Comparison of ENCODE assay signal across 13 cellular contexts in the genomic region with DNA sequence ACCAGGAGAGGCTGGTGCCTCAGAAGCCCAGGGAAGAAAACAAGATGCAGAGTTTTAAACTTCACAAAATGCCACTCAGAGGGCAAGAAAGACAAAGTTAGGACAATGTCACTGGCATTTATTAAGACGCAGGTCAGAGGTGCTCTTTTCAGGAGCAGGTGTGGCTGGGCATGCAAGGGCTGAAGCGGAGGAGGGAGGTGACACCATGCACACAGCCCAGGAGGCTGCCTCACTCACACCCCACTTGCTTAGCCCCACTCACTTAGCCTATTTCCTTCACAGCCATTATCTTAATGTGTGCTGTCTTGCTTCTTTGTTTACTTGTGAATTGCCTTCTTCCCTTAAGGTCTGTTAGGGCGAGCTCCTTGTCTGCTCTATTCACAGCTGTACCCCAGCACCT. TPM values are rescaled to one million over a fixed set of nuclear protein-coding genes. Genes with fewer than 3 reads are reported as not detected.
A peak's percentile ranks its signal among the peaks of the same experiment; 100 is the strongest.
DNase-seq lines count a peak whose midpoint lies in the region; ATAC-seq and TF ChIP-seq lines count a peak whose summit lies in the region.
"Had no signal": no experiment of that assay in that cellular context is flagged by ENCODE, and none has a peak within 500 bp of the region (broad histone marks: within the 10 kb centered on the region; RNA-seq: fewer than 3 reads in every experiment).

No MANE protein-coding gene starts in this region.

- no peak overlapping the region for H3K4ac ChIP-seq in neuronal stem cell (ENCODE audit: low read length)

- peaks cover 49% of the 10 kb centered on the region for H3K4me1 ChIP-seq in GM23248 (ENCODE audit: insufficient read depth)
- peaks cover 56% of the 10 kb centered on the region for H3K4me1 ChIP-seq in PC-9 (replicated peaks; ENCODE audit: insufficient read depth)
- peaks cover 10 to 21% of the 10 kb centered on the region in 2 donors for H3K4me1 ChIP-seq in neuronal stem cell (ENCODE audit: control insufficient read depth in 2 of 2, insufficient read depth in 1 of 2, low read depth in 1 of 2, low read length in 2 of 2)

- H3K27ac ChIP-seq in GM23248 (peak overlapping the region; percentile 56), PC-9 (peak overlapping the region; percentile 95), neuronal stem cell (replicated peaks; ENCODE audit: low read length) (peak overlapping the region; percentile 1)

- H2AK5ac ChIP-seq in neuronal stem cell (ENCODE audit: low read depth, low read length), result no peak overlapping the region

- H4K20me1 ChIP-seq in GM23248 (ENCODE audit: insufficient read depth) (no peaks in the 10 kb centered on the region), PC-9 (ENCODE audit: insufficient read depth) (no peaks in the 10 kb centered on the region)

- H2BK12ac ChIP-seq in neuronal stem cell (ENCODE audit: low read length), result no peak overlapping the region

- H3K4me3 Mint-ChIP-seq in effector memory CD8-positive, alpha-beta T cell, result peak overlapping the region; percentile 40 to 53
- H3K4me3 Mint-ChIP-seq: memory B cell had no signal

- H2BK15ac ChIP-seq in neuronal stem cell (ENCODE audit: low read length), result no peak overlapping the region

- H2AFZ ChIP-seq in GM23248 (peak overlapping the region; percentile 27), PC-9 (no peak overlapping the region), neuronal stem cell (ENCODE audit: low read length) (no peak overlapping the region)

- no peak for ATAC-seq in effector memory CD8-positive, alpha-beta T cell (replicated peaks)
- no peak for ATAC-seq in GM21390 (IDR thresholded peaks at IDR 0.05; ENCODE audit: unreplicated experiment)
- ATAC-seq: GM12878 had no signal

- peak overlapping the region; percentile 70 to 96 for H3K27ac Mint-ChIP-seq in effector memory CD8-positive, alpha-beta T cell
- H3K27ac Mint-ChIP-seq: memory B cell had no signal

- no peak for DNase-seq in GM23248
- DNase-seq in PC-9, result peak in 1 of 2 experiments; percentile 50
- no peak for DNase-seq in effector memory CD8-positive, alpha-beta T cell
- no peak for DNase-seq in neuronal stem cell (ENCODE audit: low spot score)
- DNase-seq in central memory CD4-positive, alpha-beta T cell, result no peak
- no peak for DNase-seq in kidney glomerular epithelial cell (lab: John Stamatoyannopoulos, UW)
- DNase-seq: anterior cingulate cortex; effector CD4-positive, alpha-beta T cell; KBM-7; NCI-H2029 had no signal

- H3K79me2 ChIP-seq in GM23248 (ENCODE audit: insufficient read depth) (no peaks in the 10 kb centered on the region), PC-9 (ENCODE audit: low read depth) (peaks cover 82% of the 10 kb centered on the region)

- H3K27me3 Mint-ChIP-seq in effector memory CD8-positive, alpha-beta T cell, result no peaks in the 10 kb centered on the region

- peaks cover 55 to 69% of the 10 kb centered on the region in 2 donors for H3K4me1 Mint-ChIP-seq in effector memory CD8-positive, alpha-beta T cell (ENCODE audit: low read depth in 2 of 2)

- H3K79me1 ChIP-seq in neuronal stem cell (ENCODE audit: low read depth, low read length), result no peaks in the 10 kb centered on the region

- peak overlapping the region; percentile 71 for H3K4me2 ChIP-seq in GM23248 (ENCODE audit: unreplicated experiment)
- H3K4me2 ChIP-seq in PC-9, result peak overlapping the region; percentile 84
- no peak overlapping the region for H3K4me2 ChIP-seq in neuronal stem cell (ENCODE audit: insufficient read depth, low read length, poor library complexity, severe bottlenecking)

- H3K36me3 Mint-ChIP-seq in effector memory CD8-positive, alpha-beta T cell (ENCODE audit: insufficient read depth), result peaks cover 8% of the 10 kb centered on the region

- POLR2A ChIA-PET in PC-9 (lab: Charles Lee; ENCODE audit: unreplicated experiment), result no interaction called here

- CTCF ChIA-PET in PC-9 (lab: Charles Lee), result interaction anchor here (0.9 kb wide), 1 partner anchor 15 kb away, joined by 4 read pairs; no protein-coding TSS in a partner anchor

- no peak overlapping the region for H3K18ac ChIP-seq in neuronal stem cell (ENCODE audit: low read length)

- H2BK120ac ChIP-seq in neuronal stem cell (ENCODE audit: low read depth, low read length), result no peak overlapping the region

- H2BK5ac ChIP-seq in neuronal stem cell (ENCODE audit: low read length), result no peak overlapping the region

- H3F3A ChIP-seq in GM23248 (ENCODE audit: insufficient read depth), result peaks cover 9% of the 10 kb centered on the region; the same call in 1 of the 2 replicates
- peaks cover 34% of the 10 kb centered on the region for H3F3A ChIP-seq in PC-9 (ENCODE audit: insufficient read depth, low read depth)

- H4K8ac ChIP-seq in neuronal stem cell (ENCODE audit: low read depth, low read length), result no peak overlapping the region

- no peak overlapping the region for H3K14ac ChIP-seq in neuronal stem cell (ENCODE audit: low read length)

- no peaks in the 10 kb centered on the region for H3K9me3 Mint-ChIP-seq in effector memory CD8-positive, alpha-beta T cell
- H3K9me3 Mint-ChIP-seq: memory B cell had no signal

- no peak for TF ChIP-seq CTCF in PC-9 (conservative IDR thresholded peaks at IDR 0.05)

- peak overlapping the region; percentile 48 for H3K4me3 ChIP-seq in GM23248
- H3K4me3 ChIP-seq in PC-9, result peak overlapping the region; percentile 52
- H3K4me3 ChIP-seq in neuronal stem cell (ENCODE audit: low read length in 2 of 2), result no peak overlapping the region
- H3K4me3 ChIP-seq: GM12878 had no signal

- H3K36me3 ChIP-seq in GM23248 (ENCODE audit: low read depth), result no peaks in the 10 kb centered on the region
- no peaks in the 10 kb centered on the region for H3K36me3 ChIP-seq in PC-9 (ENCODE audit: low read depth)
- no peaks in the 10 kb centered on the region for H3K36me3 ChIP-seq in neuronal stem cell (replicated peaks in 1 of 2; ENCODE audit: control insufficient read depth in 2 of 2, insufficient read depth in 2 of 2, low read length in 2 of 2)

- WGBS in GM23248 (ENCODE audit: low coverage in 1 of 2, low lambda C conversion rate in 2 of 2, missing lambda C conversion rate in 2 of 2), 2 experiments, result 85 to 100% methylated on average over 3 of the region's 3 CpGs
- WGBS in neuronal stem cell (ENCODE audit: extremely low coverage in 2 of 2, insufficient read length in 2 of 2, insufficient replicate concordance in 1 of 2), 2 donors, result no CpG with 5 or more reads among the region's 3 CpGs

- no peaks in the 10 kb centered on the region for H3K9me2 ChIP-seq in GM23248 (ENCODE audit: insufficient read depth)
- H3K9me2 ChIP-seq in PC-9 (ENCODE audit: insufficient read depth), result no peaks in the 10 kb centered on the region

- no peaks in the 10 kb centered on the region for H3K9me3 ChIP-seq in GM23248 (ENCODE audit: low read depth)
- no peaks in the 10 kb centered on the region for H3K9me3 ChIP-seq in PC-9 (ENCODE audit: insufficient read depth, low read depth)
- H3K9me3 ChIP-seq in neuronal stem cell (replicated peaks in 1 of 2; ENCODE audit: control insufficient read depth in 2 of 2, insufficient read depth in 1 of 2, low read depth in 1 of 2, low read length in 2 of 2), result no peaks in the 10 kb centered on the region

- H3K9ac ChIP-seq in GM23248, result no peak overlapping the region
- no peak overlapping the region for H3K9ac ChIP-seq in neuronal stem cell (ENCODE audit: low read depth, low read length, poor library complexity)

- intact Hi-C loops in PC-9 (cut with micrococcal nuclease; ENCODE audit: unreplicated experiment), result loop anchor here (5.0 to 10.0 kb wide), 3 partner anchors 239 to 384 kb away; no protein-coding TSS in a partner anchor

- no peak overlapping the region for H3K23ac ChIP-seq in neuronal stem cell (ENCODE audit: low read depth, low read length, poor library complexity)

- TSS peak; percentile 51 for BruUV-seq in PC-9 (replicated peaks; lab: Mats Ljungman, UMichigan)

- H4K91ac ChIP-seq in neuronal stem cell (ENCODE audit: low read depth, low read length, poor library complexity), result no peak overlapping the region

- H3K27me3 ChIP-seq in GM23248 (replicated peaks; ENCODE audit: insufficient read depth) (no peaks in the 10 kb centered on the region), PC-9 (ENCODE audit: insufficient read depth, low read depth) (no peaks in the 10 kb centered on the region), neuronal stem cell (ENCODE audit: control insufficient read depth in 3 of 3, insufficient read depth in 3 of 3, low read depth in 1 of 3, low read length in 3 of 3) (no peaks in the 10 kb centered on the region)

- in situ Hi-C loops in GM23248 (cut with MboI), result no loop called here

RNA-seq across cellular contexts. Expression of a gene that starts 17.2 kb away (rescaled TPM):
- 1.7 and 2.0 TPM in 2 replicates for total RNA-seq in GM23248 (2014; rRNA removed; shearing (Covaris generic))
- 6.6 and 7.2 TPM in 2 replicates for polyA plus RNA-seq in GM23248 (2016; fragmentation: Nextera tagmentation; extraction: Ambion mirVana)
- 8.1 and 11.0 TPM in 2 replicates for total RNA-seq in PC-9 (2021)
- polyA plus RNA-seq in neuronal stem cell (2013, experiment 1 of 2), result 1.8 TPM
- 1.8 TPM for polyA plus RNA-seq in neuronal stem cell (2013, experiment 2 of 2)

Comparison
In these comparisons a context has a peak if more than half of its experiments do, and no peak if none do; other contexts are left out.
1. H3K27ac ChIP-seq: peak in every context shown above with its lines; median percentile 95 in PC-9; 56 in GM23248; 1 in neuronal stem cell.
2. H3K4me3 ChIP-seq: peak in GM23248 (single experiment) and PC-9 (single experiment); none in neuronal stem cell (0 of 2).